In the genomic region with DNA sequence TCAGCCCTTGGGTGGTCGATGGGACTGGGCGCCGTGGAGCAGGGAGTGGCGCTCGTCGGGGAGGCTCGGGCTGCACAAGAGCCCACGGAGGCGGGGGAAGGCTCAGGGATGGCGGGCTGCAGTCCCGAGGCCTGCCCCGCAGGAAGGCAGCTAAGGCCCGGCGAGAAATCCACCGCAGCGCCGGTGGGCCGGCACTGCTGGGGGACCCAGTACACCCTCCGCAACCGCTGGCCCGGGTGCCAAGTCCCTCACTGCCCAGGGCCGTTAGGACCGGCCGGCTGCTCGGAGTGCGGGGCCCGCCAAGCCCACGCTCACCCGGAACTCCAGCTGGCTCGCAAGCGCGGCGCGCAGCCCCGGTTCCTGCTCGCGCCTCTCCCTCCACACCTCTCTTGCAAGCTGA, we compare ENCODE assay signal across 28 cellular contexts.
"Had no signal": no experiment of that assay in that cellular context is flagged by ENCODE, and none has a peak within 500 bp of the region (broad histone marks: within the 10 kb centered on the region; RNA-seq: fewer than 3 reads in every experiment).

No MANE protein-coding gene starts in this region.

- H3K36me3 Mint-ChIP-seq: naive B cell; naive thymus-derived CD8-positive, alpha-beta T cell; natural killer cell treated with Interleukin-12 subunit alpha and Interleukin-12 subunit beta and Interleukin-15 and Interleukin-18, amount 100 ng/mL, for 72 hours; stimulated activated effector memory CD8-positive, alpha-beta T cell treated with anti-CD3 and anti-CD28 coated beads, Interleukin-12 subunit alpha, Interleukin-12 subunit beta, amount 100 ng/mL, for 72 hours; stimulated activated naive B cell treated with anti-CD40 and anti-IgM and Interleukin-4, amounts not matched to agents 10 μg/mL and 1 μg/mL and 100 μg/mL, for 72 hours had no signal

- H3K27ac Mint-ChIP-seq: naive B cell; naive thymus-derived CD8-positive, alpha-beta T cell; natural killer cell treated with Interleukin-12 subunit alpha and Interleukin-12 subunit beta and Interleukin-15 and Interleukin-18, amount 100 ng/mL, for 72 hours; progenitor cell of endocrine pancreas; stimulated activated effector memory CD8-positive, alpha-beta T cell treated with anti-CD3 and anti-CD28 coated beads, Interleukin-12 subunit alpha, Interleukin-12 subunit beta, amount 100 ng/mL, for 72 hours; stimulated activated naive B cell treated with anti-CD40 and anti-IgM and Interleukin-4, amounts not matched to agents 10 μg/mL and 1 μg/mL and 100 μg/mL, for 72 hours; stimulated activated naive CD8-positive, alpha-beta T cell treated with anti-CD3 and anti-CD28 coated beads, Interleukin-15, Interleukin-2, amounts not matched to agents 100 ng/mL and 50 ng/mL, for 24 hours had no signal

- H3K27me3 Mint-ChIP-seq: progenitor cell of endocrine pancreas had no signal

- H3K4me3 Mint-ChIP-seq: naive B cell; naive thymus-derived CD8-positive, alpha-beta T cell; natural killer cell treated with Interleukin-12 subunit alpha and Interleukin-12 subunit beta and Interleukin-15 and Interleukin-18, amount 100 ng/mL, for 72 hours; nephron progenitor cell; neural crest cell; stimulated activated effector memory CD8-positive, alpha-beta T cell treated with anti-CD3 and anti-CD28 coated beads, Interleukin-12 subunit alpha, Interleukin-12 subunit beta, amount 100 ng/mL, for 72 hours; stimulated activated naive B cell treated with anti-CD40 and anti-IgM and Interleukin-4, amounts not matched to agents 10 μg/mL and 1 μg/mL and 100 μg/mL, for 72 hours; stimulated activated naive CD8-positive, alpha-beta T cell treated with anti-CD3 and anti-CD28 coated beads, Interleukin-15, Interleukin-2, amounts not matched to agents 100 ng/mL and 50 ng/mL, for 24 hours had no signal

- H3K4me1 ChIP-seq: parathyroid adenoma, psoas muscle, right lobe of liver, sigmoid colon, stomach, tibial artery, upper lobe of left lung had no signal

- H3K36me3 ChIP-seq: neutrophil, ovary, right lobe of liver, sigmoid colon, stomach, tibial artery, transverse colon, upper lobe of left lung had no signal

- H3K27ac ChIP-seq: neutrophil, ovary, parathyroid adenoma, psoas muscle, right lobe of liver, sigmoid colon, stomach, tibial artery, transverse colon, upper lobe of left lung had no signal

- H3K9ac ChIP-seq: parathyroid adenoma had no signal

- H3K9me3 ChIP-seq: neutrophil, ovary, psoas muscle, right lobe of liver, sigmoid colon, stomach, tibial artery, transverse colon, upper lobe of left lung had no signal

- H3K9me3 Mint-ChIP-seq: natural killer cell treated with Interleukin-12 subunit alpha and Interleukin-12 subunit beta and Interleukin-15 and Interleukin-18, amount 100 ng/mL, for 72 hours; stimulated activated effector memory CD8-positive, alpha-beta T cell treated with anti-CD3 and anti-CD28 coated beads, Interleukin-12 subunit alpha, Interleukin-12 subunit beta, amount 100 ng/mL, for 72 hours; stimulated activated naive CD8-positive, alpha-beta T cell treated with anti-CD3 and anti-CD28 coated beads, Interleukin-15, Interleukin-2, amounts not matched to agents 100 ng/mL and 50 ng/mL, for 24 hours had no signal

- DNase-seq: naive B cell; naive thymus-derived CD8-positive, alpha-beta T cell; nephron progenitor cell; nucleus accumbens; ovary; posterior cingulate gyrus; psoas muscle; right cardiac atrium; right lobe of liver; sigmoid colon; small intestine; stimulated activated CD4-positive, alpha-beta T cell treated with anti-CD3 and anti-CD28 coated beads, Interleukin-15, amount 100 ng/mL, for 24 hours; stimulated activated CD4-positive, alpha-beta T cell treated with anti-CD3 and anti-CD28 coated beads, Interleukin-2, amount 100 ng/mL, for 24 hours; stimulated activated CD4-positive, alpha-beta T cell treated with anti-CD3 and anti-CD28 coated beads, Interleukin-2, amount 100 ng/mL, for 48 hours; stimulated activated CD4-positive, alpha-beta T cell treated with anti-CD3 and anti-CD28 coated beads, Interleukin-4, amount 100 ng/mL, for 24 hours; stimulated activated naive B cell treated with anti-CD40 and anti-IgM and Interleukin-4, amounts not matched to agents 10 μg/mL and 1 μg/mL and 100 μg/mL, for 72 hours; stimulated activated naive CD4-positive, alpha-beta T cell treated with Interleukin-2 at 50 U/mL for 16 hours; stomach; tibial artery; transverse colon had no signal

- H3K4me3 ChIP-seq: ovary, psoas muscle, right lobe of liver, sigmoid colon, stomach, tibial artery, transverse colon, upper lobe of left lung had no signal

- ATAC-seq: naive thymus-derived CD8-positive, alpha-beta T cell; natural killer cell treated with Interleukin-12 subunit alpha and Interleukin-12 subunit beta and Interleukin-15 and Interleukin-18, amount 100 ng/mL, for 72 hours; psoas muscle; right cardiac atrium; right lobe of liver; stimulated activated effector memory CD8-positive, alpha-beta T cell treated with anti-CD3 and anti-CD28 coated beads, Interleukin-12 subunit alpha, Interleukin-12 subunit beta, amount 100 ng/mL, for 72 hours; stimulated activated naive B cell treated with anti-CD40 and anti-IgM and Interleukin-4, amounts not matched to agents 10 μg/mL and 1 μg/mL and 100 μg/mL, for 72 hours had no signal

- H3K27me3 ChIP-seq: neutrophil, ovary, right lobe of liver, sigmoid colon, stomach, tibial artery, transverse colon, upper lobe of left lung had no signal

- H3K4me1 Mint-ChIP-seq: naive B cell; naive thymus-derived CD8-positive, alpha-beta T cell; stimulated activated effector memory CD8-positive, alpha-beta T cell treated with anti-CD3 and anti-CD28 coated beads, Interleukin-12 subunit alpha, Interleukin-12 subunit beta, amount 100 ng/mL, for 72 hours; stimulated activated naive B cell treated with anti-CD40 and anti-IgM and Interleukin-4, amounts not matched to agents 10 μg/mL and 1 μg/mL and 100 μg/mL, for 72 hours had no signal
